Comparison of ENCODE assay signal across 9 cellular contexts in genomic region chr11:7548659-7549283, GRCh38. TPM values are rescaled to one million over a fixed set of nuclear protein-coding genes. Genes with fewer than 3 reads are reported as not detected.
DNase-seq lines count a peak whose midpoint lies in the region; ATAC-seq and TF ChIP-seq lines count a peak whose summit lies in the region.
"Had no signal": no experiment of that assay in that cellular context is flagged by ENCODE, and none has a peak within 500 bp of the region (broad histone marks: within the 10 kb centered on the region; RNA-seq: fewer than 3 reads in every experiment).

No MANE protein-coding gene starts in this region.

- no peak overlapping the region for H3K4me2 ChIP-seq in GM23338
- H3K4me2 ChIP-seq: BLaER1 had no signal

- H3K4me3 ChIP-seq in GM23338 (no peak overlapping the region), LNCaP clone FGC (ENCODE audit: low read depth, low read length) (no peak overlapping the region), epithelial cell of esophagus (ENCODE audit: low read length) (no peak overlapping the region)
- H3K4me3 ChIP-seq: BLaER1 had no signal

- no peaks in the 10 kb centered on the region for H4K20me1 ChIP-seq in GM23338 (replicated peaks; ENCODE audit: insufficient read depth)

- no peak overlapping the region for H3K27ac ChIP-seq in GM23338 (ENCODE audit: low read depth)
- H3K27ac ChIP-seq: BLaER1 had no signal

- H3K27me3 Mint-ChIP-seq in GM23338 (ENCODE audit: insufficient read depth, low read depth, poor library complexity): peaks cover 5% of the 10 kb centered on the region

- H3K4me1 Mint-ChIP-seq in GM23338: peaks cover 22% of the 10 kb centered on the region

- H2AFZ ChIP-seq in GM23338: no peak overlapping the region

- DNase-seq in activated CD4-positive, alpha-beta T cell treated with anti-CD3 and anti-CD28 coated beads for 48 hours: peak; percentile 54
- DNase-seq in activated CD4-positive, alpha-beta T cell treated with anti-CD3 and anti-CD28 coated beads, Interleukin-2, amount 50 U/mL, for 4 hours: no peak
- DNase-seq in GM23338 (ENCODE audit: low spot score) (peak; percentile 87), LNCaP clone FGC (ENCODE audit: low read depth) (no peak), epithelial cell of esophagus (ENCODE audit: low read depth) (peak; percentile 40), DMS114 treated with DMSO at 0.1 percent for 48 hours (lab: John Stamatoyannopoulos, UW; ENCODE audit: unreplicated experiment) (no peak), hepatic stellate cell (ENCODE audit: low spot score) (no peak), CD1c-positive myeloid dendritic cell (ENCODE audit: extremely low spot score) (no peak)

- 0 out of 2 replicates have a peak overlapping the region, but pooled peaks have one; percentile 60 for H3K27ac Mint-ChIP-seq in GM23338

- no peaks in the 10 kb centered on the region for H3K36me3 ChIP-seq in GM23338 (ENCODE audit: insufficient read depth)

- peak; percentile 99 for ATAC-seq in GM23338

- no peaks in the 10 kb centered on the region for H3K36me3 Mint-ChIP-seq in GM23338 (ENCODE audit: low read depth)

- no peaks in the 10 kb centered on the region for H3K79me2 ChIP-seq in GM23338 (replicated peaks; ENCODE audit: insufficient read depth)

- peaks cover 10% of the 10 kb centered on the region; the same call in 1 of the 2 replicates for H3K4me1 ChIP-seq in GM23338 (ENCODE audit: insufficient read depth)
- H3K4me1 ChIP-seq: BLaER1 had no signal

- no peaks in the 10 kb centered on the region for H3K9me3 Mint-ChIP-seq in GM23338

- no peaks in the 10 kb centered on the region for H3F3A ChIP-seq in GM23338 (replicated peaks; ENCODE audit: low read depth)

- no peaks in the 10 kb centered on the region for H3K27me3 ChIP-seq in GM23338 (ENCODE audit: insufficient read depth)
- H3K27me3 ChIP-seq: BLaER1 had no signal

- H3K4me3 Mint-ChIP-seq in GM23338: no peak overlapping the region

- TF ChIP-seq CTCF in GM23338 (conservative IDR thresholded peaks at IDR 0.05; ENCODE audit: low read depth in 2 of 2): peak; percentile 78 to 96
- TF ChIP-seq CTCF in LNCaP clone FGC (IDR thresholded peaks at IDR 0.05; ENCODE audit: control insufficient read depth, extremely low read depth, insufficient read depth): peak; percentile 46
- peak; percentile 54 for TF ChIP-seq CTCF in epithelial cell of esophagus (IDR thresholded peaks at IDR 0.05; ENCODE audit: insufficient read depth, low read depth, low read length, missing control alignments)

- no peaks in the 10 kb centered on the region for H3K9me2 ChIP-seq in GM23338 (ENCODE audit: insufficient read depth)

TF ChIP-seq in GM23338, 12 proteins besides CTCF, POLR2A, EP300 and RAD21:
- no peak for TF ChIP-seq STAT1 (IDR thresholded peaks at IDR 0.05; ENCODE audit: unreplicated experiment)
- TF ChIP-seq ETS1 (IDR thresholded peaks at IDR 0.05): no peak
- 0 out of 2 replicates have a peak, but pooled peaks have one; percentile 8 for TF ChIP-seq CREB1 (CRISPR knock-in tag; IDR thresholded peaks at IDR 0.05; ENCODE audit: low read depth)

RNA-seq across cellular contexts. Expression of gene PPFIBP2, which starts 35.0 kb away (rescaled TPM):
- total RNA-seq in GM23338 (2014; rRNA removed; shearing (Covaris generic)): 14.8 and 15.2 TPM in 2 replicates
- 6.4 and 7.1 TPM in 2 replicates for polyA plus RNA-seq in GM23338 (2016; fragmentation: Nextera tagmentation; extraction: Ambion mirVana)

Comparison
In these comparisons a context has a peak if more than half of its experiments do, and no peak if none do; other contexts are left out.
1. DNase-seq: peak in activated CD4-positive, alpha-beta T cell treated with anti-CD3 and anti-CD28 coated beads for 48 hours (single experiment), GM23338 (single experiment) and epithelial cell of esophagus (single experiment); none in activated CD4-positive, alpha-beta T cell treated with anti-CD3 and anti-CD28 coated beads, Interleukin-2, amount 50 U/mL, for 4 hours (0 of 2), LNCaP clone FGC (single experiment), DMS114 treated with DMSO at 0.1 percent for 48 hours (single experiment), hepatic stellate cell (single experiment) and CD1c-positive myeloid dendritic cell (single experiment).
2. Peak in every context shown above with its lines, with median percentiles within 50 percentile points of each other: CTCF ChIP-seq.